Comparison of ENCODE assay signal across 1 cellular context in the genomic region with DNA sequence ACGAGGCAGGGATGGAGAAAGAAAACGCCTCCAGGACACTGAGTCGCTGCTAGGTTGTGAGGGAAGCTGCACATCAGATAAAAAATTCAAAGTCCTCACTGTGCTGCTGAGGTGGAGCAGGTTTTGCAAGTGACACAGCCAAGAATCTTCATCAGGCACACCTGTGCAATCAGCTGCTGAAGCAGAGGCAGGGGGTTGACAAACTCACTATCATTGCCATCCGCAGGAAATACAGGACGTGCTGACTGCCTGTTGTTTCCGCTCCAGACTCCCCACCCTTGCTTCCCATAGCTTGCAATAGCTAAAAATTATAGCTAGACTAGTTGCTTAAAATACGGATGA.
TF ChIP-seq lines count a peak whose summit lies in the region.

No MANE protein-coding gene starts in this region.

TF ChIP-seq in GM23338, 12 proteins besides CTCF, POLR2A, EP300 and RAD21 (continued from another document):
- TF ChIP-seq, protein P1, sequence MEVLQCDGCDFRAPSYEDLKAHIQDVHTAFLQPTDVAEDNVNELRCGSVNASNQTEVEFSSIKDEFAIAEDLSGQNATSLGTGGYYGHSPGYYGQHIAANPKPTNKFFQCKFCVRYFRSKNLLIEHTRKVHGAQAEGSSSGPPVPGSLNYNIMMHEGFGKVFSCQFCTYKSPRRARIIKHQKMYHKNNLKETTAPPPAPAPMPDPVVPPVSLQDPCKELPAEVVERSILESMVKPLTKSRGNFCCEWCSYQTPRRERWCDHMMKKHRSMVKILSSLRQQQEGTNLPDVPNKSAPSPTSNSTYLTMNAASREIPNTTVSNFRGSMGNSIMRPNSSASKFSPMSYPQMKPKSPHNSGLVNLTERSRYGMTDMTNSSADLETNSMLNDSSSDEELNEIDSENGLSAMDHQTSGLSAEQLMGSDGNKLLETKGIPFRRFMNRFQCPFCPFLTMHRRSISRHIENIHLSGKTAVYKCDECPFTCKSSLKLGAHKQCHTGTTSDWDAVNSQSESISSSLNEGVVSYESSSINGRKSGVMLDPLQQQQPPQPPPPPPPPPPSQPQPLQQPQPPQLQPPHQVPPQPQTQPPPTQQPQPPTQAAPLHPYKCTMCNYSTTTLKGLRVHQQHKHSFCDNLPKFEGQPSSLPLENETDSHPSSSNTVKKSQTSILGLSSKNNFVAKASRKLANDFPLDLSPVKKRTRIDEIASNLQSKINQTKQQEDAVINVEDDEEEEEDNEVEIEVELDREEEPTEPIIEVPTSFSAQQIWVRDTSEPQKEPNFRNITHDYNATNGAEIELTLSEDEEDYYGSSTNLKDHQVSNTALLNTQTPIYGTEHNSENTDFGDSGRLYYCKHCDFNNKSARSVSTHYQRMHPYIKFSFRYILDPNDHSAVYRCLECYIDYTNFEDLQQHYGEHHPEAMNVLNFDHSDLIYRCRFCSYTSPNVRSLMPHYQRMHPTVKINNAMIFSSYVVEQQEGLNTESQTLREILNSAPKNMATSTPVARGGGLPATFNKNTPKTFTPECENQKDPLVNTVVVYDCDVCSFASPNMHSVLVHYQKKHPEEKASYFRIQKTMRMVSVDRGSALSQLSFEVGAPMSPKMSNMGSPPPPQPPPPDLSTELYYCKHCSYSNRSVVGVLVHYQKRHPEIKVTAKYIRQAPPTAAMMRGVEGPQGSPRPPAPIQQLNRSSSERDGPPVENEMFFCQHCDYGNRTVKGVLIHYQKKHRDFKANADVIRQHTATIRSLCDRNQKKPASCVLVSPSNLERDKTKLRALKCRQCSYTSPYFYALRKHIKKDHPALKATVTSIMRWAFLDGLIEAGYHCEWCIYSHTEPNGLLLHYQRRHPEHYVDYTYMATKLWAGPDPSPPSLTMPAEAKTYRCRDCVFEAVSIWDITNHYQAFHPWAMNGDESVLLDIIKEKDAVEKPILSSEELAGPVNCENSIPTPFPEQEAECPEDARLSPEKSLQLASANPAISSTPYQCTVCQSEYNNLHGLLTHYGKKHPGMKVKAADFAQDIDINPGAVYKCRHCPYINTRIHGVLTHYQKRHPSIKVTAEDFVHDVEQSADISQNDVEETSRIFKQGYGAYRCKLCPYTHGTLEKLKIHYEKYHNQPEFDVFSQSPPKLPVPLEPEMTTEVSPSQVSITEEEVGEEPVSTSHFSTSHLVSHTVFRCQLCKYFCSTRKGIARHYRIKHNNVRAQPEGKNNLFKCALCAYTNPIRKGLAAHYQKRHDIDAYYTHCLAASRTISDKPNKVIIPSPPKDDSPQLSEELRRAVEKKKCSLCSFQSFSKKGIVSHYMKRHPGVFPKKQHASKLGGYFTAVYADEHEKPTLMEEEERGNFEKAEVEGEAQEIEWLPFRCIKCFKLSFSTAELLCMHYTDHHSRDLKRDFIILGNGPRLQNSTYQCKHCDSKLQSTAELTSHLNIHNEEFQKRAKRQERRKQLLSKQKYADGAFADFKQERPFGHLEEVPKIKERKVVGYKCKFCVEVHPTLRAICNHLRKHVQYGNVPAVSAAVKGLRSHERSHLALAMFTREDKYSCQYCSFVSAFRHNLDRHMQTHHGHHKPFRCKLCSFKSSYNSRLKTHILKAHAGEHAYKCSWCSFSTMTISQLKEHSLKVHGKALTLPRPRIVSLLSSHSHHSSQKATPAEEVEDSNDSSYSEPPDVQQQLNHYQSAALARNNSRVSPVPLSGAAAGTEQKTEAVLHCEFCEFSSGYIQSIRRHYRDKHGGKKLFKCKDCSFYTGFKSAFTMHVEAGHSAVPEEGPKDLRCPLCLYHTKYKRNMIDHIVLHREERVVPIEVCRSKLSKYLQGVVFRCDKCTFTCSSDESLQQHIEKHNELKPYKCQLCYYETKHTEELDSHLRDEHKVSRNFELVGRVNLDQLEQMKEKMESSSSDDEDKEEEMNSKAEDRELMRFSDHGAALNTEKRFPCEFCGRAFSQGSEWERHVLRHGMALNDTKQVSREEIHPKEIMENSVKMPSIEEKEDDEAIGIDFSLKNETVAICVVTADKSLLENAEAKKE (CRISPR knock-in tag; IDR thresholded peaks at IDR 0.05), result no peak
- no peak for TF ChIP-seq JUNB (IDR thresholded peaks at IDR 0.05; ENCODE audit: unreplicated experiment)
